Comparison of ENCODE assay signal across 24 cellular contexts in genomic region chr4:53055716-53056413, GRCh38.
DNase-seq lines count a peak whose midpoint lies in the region; ATAC-seq, FAIRE-seq and TF ChIP-seq lines count a peak whose summit lies in the region.
"Had no signal": no experiment of that assay in that cellular context is flagged by ENCODE, and none has a peak within 500 bp of the region (broad histone marks: within the 10 kb centered on the region; RNA-seq: fewer than 3 reads in every experiment).

No MANE protein-coding gene starts in this region.

- H3K27ac Mint-ChIP-seq in stimulated activated effector memory CD8-positive, alpha-beta T cell treated with anti-CD3 and anti-CD28 coated beads, Interleukin-12 subunit alpha, Interleukin-12 subunit beta, amount 100 ng/mL, for 72 hours, result peak overlapping the region; percentile 36
- H3K27ac Mint-ChIP-seq: activated CD4-positive, alpha-beta T cell treated with anti-CD3 and anti-CD28 coated beads for 36 hours; T-helper 17 cell had no signal

- H3K4me1 ChIP-seq in HAP-1 (peaks cover 5% of the 10 kb centered on the region), uterus (no peaks in the 10 kb centered on the region)
- H3K4me1 ChIP-seq: vagina had no signal

- TF ChIP-seq POLR2A in GM12892 (IDR thresholded peaks at IDR 0.05; ENCODE audit: low read depth, low read length) (no peak), uterus (IDR thresholded peaks at IDR 0.05) (no peak)

- no peak overlapping the region for H3K27ac ChIP-seq in uterus
- H3K27ac ChIP-seq: KMS-11, vagina had no signal

- no peak overlapping the region for H3K4me3 Mint-ChIP-seq in stimulated activated effector memory CD8-positive, alpha-beta T cell treated with anti-CD3 and anti-CD28 coated beads, Interleukin-12 subunit alpha, Interleukin-12 subunit beta, amount 100 ng/mL, for 72 hours
- H3K4me3 Mint-ChIP-seq: activated CD4-positive, alpha-beta T cell treated with anti-CD3 and anti-CD28 coated beads for 36 hours; CD14-positive monocyte; T-helper 17 cell had no signal

- no peak for FAIRE-seq in GM12892 (lab: Jason Lieb, UNC)
- FAIRE-seq: HTR-8/SVneo, RCC 7860, small intestine had no signal

- no peaks in the 10 kb centered on the region for H3K27me3 ChIP-seq in HAP-1 (ENCODE audit: low read depth)
- H3K27me3 ChIP-seq in uterus, result no peaks in the 10 kb centered on the region
- H3K27me3 ChIP-seq: heart left ventricle, vagina had no signal

- intact Hi-C loops in uterus (cut with DNase I; ENCODE audit: low total_unique reads), result no loop called here

- no peak for ATAC-seq in stimulated activated effector memory CD8-positive, alpha-beta T cell treated with anti-CD3 and anti-CD28 coated beads, Interleukin-12 subunit alpha, Interleukin-12 subunit beta, amount 100 ng/mL, for 72 hours
- no peak for ATAC-seq in HG03432 (IDR thresholded peaks at IDR 0.05; ENCODE audit: unreplicated experiment)
- ATAC-seq: activated CD4-positive, alpha-beta T cell treated with anti-CD3 and anti-CD28 coated beads for 36 hours; heart left ventricle; T-helper 17 cell had no signal

- TF ChIP-seq CTCF in fibroblast of the aortic adventitia (IDR thresholded peaks at IDR 0.05; ENCODE audit: insufficient read depth, low read length), result no peak
- no peak for TF ChIP-seq CTCF in uterus (IDR thresholded peaks at IDR 0.05)

- H3K36me3 ChIP-seq in HAP-1 (replicated peaks) (no peaks in the 10 kb centered on the region), uterus (no peaks in the 10 kb centered on the region)
- H3K36me3 ChIP-seq: heart left ventricle, vagina had no signal

- H3K4me3 ChIP-seq in HAP-1 (no peak overlapping the region), fibroblast of the aortic adventitia (ENCODE audit: low read depth, low read length) (no peak overlapping the region), uterus (no peak overlapping the region)
- H3K4me3 ChIP-seq: heart left ventricle, vagina had no signal

- no peaks in the 10 kb centered on the region for H3K36me3 Mint-ChIP-seq in stimulated activated effector memory CD8-positive, alpha-beta T cell treated with anti-CD3 and anti-CD28 coated beads, Interleukin-12 subunit alpha, Interleukin-12 subunit beta, amount 100 ng/mL, for 72 hours
- H3K36me3 Mint-ChIP-seq: CD14-positive monocyte had no signal

- DNase-seq in HAP-1 (ENCODE audit: low spot score in 2 of 2) (peak; percentile 36 to 40), SW480 (ENCODE audit: low spot score) (peak; percentile 4), fibroblast of the aortic adventitia (ENCODE audit: low read depth) (peak; percentile 34), putamen (ENCODE audit: low spot score) (no peak), GM12892 (ENCODE audit: insufficient read length) (no peak), uterus (no peak)
- no peak for DNase-seq in stimulated activated effector memory CD8-positive, alpha-beta T cell treated with anti-CD3 and anti-CD28 coated beads, Interleukin-12 subunit alpha, Interleukin-12 subunit beta, amount 100 ng/mL, for 72 hours (ENCODE audit: low spot score in 2 of 2)
- DNase-seq: activated CD4-positive, alpha-beta T cell treated with anti-CD3 and anti-CD28 coated beads for 36 hours; activated naive CD4-positive, alpha-beta T cell treated with Interleukin-2 at 50 U/mL for 16 hours; activated T-cell treated with anti-CD3 and anti-CD28 coated beads, Interleukin-2, amount 50 U/mL, for 48 hours; central memory CD4-positive, alpha-beta T cell; heart left ventricle; NCI-H1436 treated with DMSO at 0.1 percent for 48 hours; NCI-H510A treated with DMSO at 0.1 percent for 48 hours; small intestine; stimulated activated CD4-positive, alpha-beta T cell treated with anti-CD3 and anti-CD28 coated beads, Interleukin-2, amount 100 ng/mL, for 24 hours; substantia nigra; T-helper 17 cell had no signal

- in situ Hi-C loops in HAP-1 (cut with MboI; ENCODE audit: low sequenced_read_pairs), result no loop called here

- peaks cover 3% of the 10 kb centered on the region for H3K9me3 Mint-ChIP-seq in stimulated activated effector memory CD8-positive, alpha-beta T cell treated with anti-CD3 and anti-CD28 coated beads, Interleukin-12 subunit alpha, Interleukin-12 subunit beta, amount 100 ng/mL, for 72 hours

- H3K9me3 ChIP-seq in HAP-1 (no peaks in the 10 kb centered on the region), uterus (no peaks in the 10 kb centered on the region)
- H3K9me3 ChIP-seq: vagina had no signal

- H3K4me1 Mint-ChIP-seq in stimulated activated effector memory CD8-positive, alpha-beta T cell treated with anti-CD3 and anti-CD28 coated beads, Interleukin-12 subunit alpha, Interleukin-12 subunit beta, amount 100 ng/mL, for 72 hours, result no peaks in the 10 kb centered on the region
- H3K4me1 Mint-ChIP-seq: activated CD4-positive, alpha-beta T cell treated with anti-CD3 and anti-CD28 coated beads for 36 hours had no signal

Comparison
In these comparisons a context has a peak if more than half of its experiments do, and no peak if none do; other contexts are left out.
1. DNase-seq: peak in HAP-1 (2 of 2), SW480 (single experiment) and fibroblast of the aortic adventitia (single experiment); none in stimulated activated effector memory CD8-positive, alpha-beta T cell treated with anti-CD3 and anti-CD28 coated beads, Interleukin-12 subunit alpha, Interleukin-12 subunit beta, amount 100 ng/mL, for 72 hours (0 of 2), putamen (single experiment), GM12892 (single experiment) and uterus (0 of 2).